9 cellular contexts compared by ENCODE assay signal in genomic region chr4:120227568-120227967, GRCh38.
"Had no signal": no experiment of that assay in that cellular context is flagged by ENCODE, and none has a peak within 500 bp of the region (broad histone marks: within the 10 kb centered on the region; RNA-seq: fewer than 3 reads in every experiment).

No MANE protein-coding gene starts in this region.

- H3K27ac Mint-ChIP-seq: IgD-negative memory B cell had no signal

- ATAC-seq: HepG2, K562 had no signal

- H3K36me3 Mint-ChIP-seq: IgD-negative memory B cell had no signal

- H3K4me1 Mint-ChIP-seq: IgD-negative memory B cell had no signal

- H3K27ac ChIP-seq: HL-60, KMS-11 had no signal

- DNase-seq: IMR-90, KBM-7, KG1 had no signal

- H3K4me3 Mint-ChIP-seq: IgD-negative memory B cell had no signal

- H3K4me3 ChIP-seq: K562 had no signal

- FAIRE-seq: HepG2, HTR-8/SVneo, K562 had no signal
